In the genomic region with DNA sequence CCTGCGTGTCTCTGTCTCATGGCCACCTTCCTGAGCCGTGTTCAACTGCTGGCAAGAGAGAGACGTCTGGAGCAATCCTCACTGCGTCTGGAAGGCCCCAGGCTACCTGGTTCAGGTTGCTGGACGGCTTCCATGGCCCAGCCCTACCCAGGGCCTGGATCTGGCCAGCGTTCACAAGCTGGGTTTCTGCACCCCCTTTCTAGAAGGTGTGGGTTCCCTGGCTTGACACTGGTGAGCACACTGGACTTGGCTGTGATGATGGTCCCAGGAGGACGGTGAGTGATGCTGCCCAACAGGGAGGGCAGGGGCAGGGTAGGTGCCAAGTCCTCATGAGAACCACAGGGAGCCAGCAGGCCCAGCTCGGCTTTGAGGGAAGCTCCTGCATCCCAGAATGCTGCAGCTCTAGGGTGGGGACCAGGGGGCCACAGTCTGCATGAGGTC, we compare ENCODE assay signal across 13 cellular contexts.
"Had no signal": no experiment of that assay in that cellular context is flagged by ENCODE, and none has a peak within 500 bp of the region (broad histone marks: within the 10 kb centered on the region; RNA-seq: fewer than 3 reads in every experiment).

No MANE protein-coding gene starts in this region.

- H3K9me3 ChIP-seq: mucosa of descending colon, SJSA1 had no signal

- H3K27ac ChIP-seq: epithelial cell of prostate, gastroesophageal sphincter, SJSA1 had no signal

- H3K4me1 ChIP-seq: SJSA1 had no signal

- H3K36me3 ChIP-seq: gastroesophageal sphincter, SJSA1 had no signal

- H3K27me3 ChIP-seq: gastroesophageal sphincter, SJSA1 had no signal

- H3K4me3 ChIP-seq: gastroesophageal sphincter, lung, mucosa of descending colon, SJSA1 had no signal

- DNase-seq: activated CD4-positive, alpha-beta T cell treated with anti-CD3 and anti-CD28 coated beads, Interleukin-2, amount 10 ng/mL, durations not matched to agents 24 days and 14 days; activated gamma-delta T cell treated with Interleukin-2 at 50 U/mL for 16 hours; activated naive CD8-positive, alpha-beta T cell treated with anti-CD3 and anti-CD28 coated beads for 36 hours; activated T-cell treated with anti-CD3 and anti-CD28 coated beads, Interleukin-2, amount 50 U/mL, for 24 hours; kidney glomerular epithelial cell; mucosa of descending colon; stimulated activated CD4-positive, alpha-beta T cell treated with anti-CD3 and anti-CD28 coated beads, Interleukin-2, amount 100 ng/mL, for 24 hours; stimulated activated naive B cell treated with anti-CD40 and anti-IgM and Interleukin-4, amounts not matched to agents 10 μg/mL and 1 μg/mL and 100 μg/mL, for 72 hours; substantia nigra had no signal
